Comparison of ENCODE assay signal across 12 cellular contexts in genomic region chr9:88198346-88198807, GRCh38.
A peak's percentile ranks its signal among the peaks of the same experiment; 100 is the strongest.
DNase-seq lines count a peak whose midpoint lies in the region; TF ChIP-seq lines count a peak whose summit lies in the region.
"Had no signal": no experiment of that assay in that cellular context is flagged by ENCODE, and none has a peak within 500 bp of the region (broad histone marks: within the 10 kb centered on the region; RNA-seq: fewer than 3 reads in every experiment).

No MANE protein-coding gene starts in this region.

- DNase-seq in BJ (ENCODE audit: low read depth) (no peak), NCI-H460 (ENCODE audit: extremely low read depth, low read depth) (peak; percentile 12), osteocyte (ENCODE audit: extremely low spot score, unreplicated experiment) (no peak), RPMI8226 (no peak), NCI-H524 (lab: John Stamatoyannopoulos, UW) (no peak), islet precursor cell (no peak)
- DNase-seq in CD8-positive, alpha-beta memory T cell: no peak
- DNase-seq: activated T-cell treated with anti-CD3 and anti-CD28 coated beads, Interleukin-2, amount 50 U/mL, for 72 hours; head of caudate nucleus; right lobe of liver; testis had no signal

- H3K4me1 Mint-ChIP-seq in dendritic cell treated with granulocyte-macrophage colony-stimulating factor and Interleukin-4, amounts not matched to agents 40 ng/mL and 50 ng/mL, for 4 days (ENCODE audit: low read depth): peaks cover 14% of the 10 kb centered on the region
- H3K4me1 Mint-ChIP-seq in osteocyte (ENCODE audit: unreplicated experiment): peaks cover 18% of the 10 kb centered on the region
- H3K4me1 Mint-ChIP-seq in CD8-positive, alpha-beta memory T cell: no peaks in the 10 kb centered on the region

- POLR2A ChIA-PET in BJ (lab: Charles Lee): no interaction called here
- POLR2A ChIA-PET in CD8-positive, alpha-beta memory T cell (lab: Charles Lee): no interaction called here

- no peaks in the 10 kb centered on the region for H3K4me1 ChIP-seq in CD8-positive, alpha-beta memory T cell (ENCODE audit: insufficient read depth, low read length)

- intact Hi-C loops in dendritic cell treated with granulocyte-macrophage colony-stimulating factor and Interleukin-4, amounts not matched to agents 40 ng/mL and 50 ng/mL, for 4 days (cut with micrococcal nuclease): no loop called here

- no peak overlapping the region for H3K27ac Mint-ChIP-seq in dendritic cell treated with granulocyte-macrophage colony-stimulating factor and Interleukin-4, amounts not matched to agents 40 ng/mL and 50 ng/mL, for 4 days
- peak overlapping the region; percentile 83 for H3K27ac Mint-ChIP-seq in osteocyte (ENCODE audit: unreplicated experiment)
- H3K27ac Mint-ChIP-seq in CD8-positive, alpha-beta memory T cell: no peak overlapping the region
- H3K27ac Mint-ChIP-seq: activated T-cell treated with anti-CD3 and anti-CD28 coated beads, Interleukin-2, amount 50 U/mL, for 72 hours had no signal

- CTCF ChIA-PET in BJ (lab: Yijun Ruan, JAX): interaction anchor here (1.2 kb wide), 1 partner anchor 69 kb away, joined by 3 read pairs; no protein-coding TSS in a partner anchor
- CTCF ChIA-PET in CD8-positive, alpha-beta memory T cell (lab: Charles Lee): no interaction called here

- no peaks in the 10 kb centered on the region for H3K9me3 Mint-ChIP-seq in dendritic cell treated with granulocyte-macrophage colony-stimulating factor and Interleukin-4, amounts not matched to agents 40 ng/mL and 50 ng/mL, for 4 days
- no peaks in the 10 kb centered on the region for H3K9me3 Mint-ChIP-seq in osteocyte (ENCODE audit: unreplicated experiment)
- no peaks in the 10 kb centered on the region for H3K9me3 Mint-ChIP-seq in CD8-positive, alpha-beta memory T cell
- H3K9me3 Mint-ChIP-seq: activated T-cell treated with anti-CD3 and anti-CD28 coated beads, Interleukin-2, amount 50 U/mL, for 72 hours had no signal

- H3K27ac ChIP-seq in CD8-positive, alpha-beta memory T cell (ENCODE audit: low read depth, low read length): no peak overlapping the region
- H3K27ac ChIP-seq: testis had no signal

- no peaks in the 10 kb centered on the region for H3K36me3 Mint-ChIP-seq in dendritic cell treated with granulocyte-macrophage colony-stimulating factor and Interleukin-4, amounts not matched to agents 40 ng/mL and 50 ng/mL, for 4 days (ENCODE audit: low read depth)
- no peaks in the 10 kb centered on the region for H3K36me3 Mint-ChIP-seq in osteocyte (ENCODE audit: unreplicated experiment)
- no peaks in the 10 kb centered on the region for H3K36me3 Mint-ChIP-seq in CD8-positive, alpha-beta memory T cell

- peaks cover 1% of the 10 kb centered on the region for H3K27me3 Mint-ChIP-seq in dendritic cell treated with granulocyte-macrophage colony-stimulating factor and Interleukin-4, amounts not matched to agents 40 ng/mL and 50 ng/mL, for 4 days
- H3K27me3 Mint-ChIP-seq in osteocyte (ENCODE audit: unreplicated experiment): no peaks in the 10 kb centered on the region
- peaks cover 5 to 36% of the 10 kb centered on the region in 2 donors for H3K27me3 Mint-ChIP-seq in CD8-positive, alpha-beta memory T cell

- H3K4me3 Mint-ChIP-seq in dendritic cell treated with granulocyte-macrophage colony-stimulating factor and Interleukin-4, amounts not matched to agents 40 ng/mL and 50 ng/mL, for 4 days: peak overlapping the region; percentile 24
- peak overlapping the region; percentile 58 for H3K4me3 Mint-ChIP-seq in osteocyte (ENCODE audit: unreplicated experiment)
- no peak overlapping the region for H3K4me3 Mint-ChIP-seq in CD8-positive, alpha-beta memory T cell
- H3K4me3 Mint-ChIP-seq: activated T-cell treated with anti-CD3 and anti-CD28 coated beads, Interleukin-2, amount 50 U/mL, for 72 hours had no signal

- H3K4me3 ChIP-seq in BJ (ENCODE audit: low read depth, low read length): peak overlapping the region; percentile 13
- H3K4me3 ChIP-seq in CD8-positive, alpha-beta memory T cell (ENCODE audit: low read length): no peak overlapping the region
- H3K4me3 ChIP-seq: right lobe of liver, testis had no signal

- H3K9me3 ChIP-seq in CD8-positive, alpha-beta memory T cell (ENCODE audit: low read length): no peaks in the 10 kb centered on the region
- H3K9me3 ChIP-seq: right lobe of liver, testis had no signal

- no peak for TF ChIP-seq CTCF in BJ (IDR thresholded peaks at IDR 0.05; ENCODE audit: insufficient read depth, low read depth, low read length)
- TF ChIP-seq CTCF in osteocyte (IDR thresholded peaks at IDR 0.05): no peak

- H3K36me3 ChIP-seq in BJ (ENCODE audit: control insufficient read depth, insufficient read depth, low read length): no peaks in the 10 kb centered on the region
- no peaks in the 10 kb centered on the region for H3K36me3 ChIP-seq in CD8-positive, alpha-beta memory T cell (ENCODE audit: insufficient read depth, low read length)
- H3K36me3 ChIP-seq: right lobe of liver had no signal

- H3K27me3 ChIP-seq in BJ (ENCODE audit: control insufficient read depth, insufficient read depth, low read length): no peaks in the 10 kb centered on the region
- no peaks in the 10 kb centered on the region for H3K27me3 ChIP-seq in CD8-positive, alpha-beta memory T cell (ENCODE audit: insufficient read depth, low read length, poor library complexity, severe bottlenecking)
- H3K27me3 ChIP-seq: right lobe of liver, testis had no signal

Comparison
In these comparisons a context has a peak if more than half of its experiments do, and no peak if none do; other contexts are left out.
1. H3K4me3 Mint-ChIP-seq: peak in dendritic cell treated with granulocyte-macrophage colony-stimulating factor and Interleukin-4, amounts not matched to agents 40 ng/mL and 50 ng/mL, for 4 days (single experiment) and osteocyte (single experiment); none in CD8-positive, alpha-beta memory T cell (0 of 7).